ENCODE assay signal across 8 cellular contexts in the genomic region with DNA sequence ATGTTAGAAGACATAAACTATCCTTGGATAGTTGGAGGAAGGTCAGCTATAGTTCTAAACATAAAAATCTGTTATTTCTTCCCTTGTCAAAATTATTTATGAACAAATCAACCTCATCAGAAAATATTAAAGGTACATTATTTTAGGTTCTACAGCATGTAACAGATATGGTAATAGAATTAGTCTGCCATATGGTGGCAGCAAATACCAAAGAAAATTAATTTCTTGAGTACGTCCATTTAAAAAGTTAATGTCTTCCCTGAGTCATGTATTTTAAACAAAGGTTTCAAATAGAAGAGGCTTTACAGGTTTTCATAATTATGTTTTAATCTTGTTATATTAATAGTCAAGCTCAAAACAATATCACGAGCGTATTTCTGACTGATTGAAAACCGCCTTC. TPM values are rescaled to one million over a fixed set of nuclear protein-coding genes. Genes with fewer than 3 reads are reported as not detected.
DNase-seq lines count a peak whose midpoint lies in the region; ATAC-seq and TF ChIP-seq lines count a peak whose summit lies in the region.

No MANE protein-coding gene starts in this region.

- ATAC-seq in DND-41 (ENCODE audit: insufficient read depth, low read depth) = peak; percentile 58; the same call in 2 of the 3 replicates
- no peak for ATAC-seq in GM18517 (IDR thresholded peaks at IDR 0.05; ENCODE audit: unreplicated experiment)

- no peak overlapping the region for H2BK5ac ChIP-seq in mesenchymal stem cell (ENCODE audit: low read depth, low read length, poor library complexity, severe bottlenecking)

- peaks cover 98% of the 10 kb centered on the region for H3K79me2 ChIP-seq in DND-41 (ENCODE audit: insufficient read depth, low read length)
- H3K79me2 ChIP-seq in Loucy (ENCODE audit: insufficient read depth, low read length) = peaks cover 82% of the 10 kb centered on the region
- peaks cover 80% of the 10 kb centered on the region for H3K79me2 ChIP-seq in mammary epithelial cell (ENCODE audit: insufficient read depth, low read length)

- H2BK15ac ChIP-seq in mesenchymal stem cell (ENCODE audit: low read depth, poor library complexity, severe bottlenecking) = no peak overlapping the region

- DNase-seq in DND-41 (no peak), mammary epithelial cell (peak; percentile 41), mesenchymal stem cell (peak; percentile 80), T-helper 9 cell (no peak), posterior vena cava (ENCODE audit: low spot score) (no peak)
- DNase-seq in activated effector memory CD4-positive, alpha-beta T cell treated with anti-CD3 and anti-CD28 coated beads, Interleukin-2, amount 50 U/mL, for 16 hours = no peak

- dilution Hi-C loops in mammary epithelial cell (cut with HindIII; ENCODE audit: low sequenced_read_pairs) = no loop called here

- H3K9ac ChIP-seq in DND-41 (ENCODE audit: low read depth, low read length) = no peak overlapping the region
- H3K9ac ChIP-seq in Loucy (ENCODE audit: low read depth, low read length, poor library complexity, severe bottlenecking) = no peak overlapping the region
- H3K9ac ChIP-seq in mammary epithelial cell (ENCODE audit: insufficient read depth, low read length) = no peak overlapping the region
- peak overlapping the region; percentile 74 for H3K9ac ChIP-seq in mesenchymal stem cell (ENCODE audit: low read length)

- no peak overlapping the region for H3K4me3 ChIP-seq in DND-41 (ENCODE audit: low read depth in 1 of 2, low read length in 2 of 2)
- no peak overlapping the region for H3K4me3 ChIP-seq in Loucy (ENCODE audit: low read length, poor library complexity, severe bottlenecking)
- no peak overlapping the region for H3K4me3 ChIP-seq in mammary epithelial cell (replicated peaks in 1 of 3; ENCODE audit: insufficient read depth in 1 of 3, low read depth in 2 of 3, low read length in 3 of 3)
- H3K4me3 ChIP-seq in mesenchymal stem cell (ENCODE audit: insufficient read depth in 1 of 2, low read depth in 1 of 2, low read length in 2 of 2) = no peak overlapping the region

- WGBS in mammary epithelial cell (ENCODE audit: low coverage, missing lambda C conversion rate) = 72% methylated on average over 4 of the region's 4 CpGs
- WGBS in mesenchymal stem cell = no CpG with 5 or more reads among the region's 4 CpGs

- in situ Hi-C loops in mammary epithelial cell (cut with MboI; ENCODE audit: low sequenced_read_pairs in 2 of 2) = no loop called here

- no peak overlapping the region for H2AK5ac ChIP-seq in mesenchymal stem cell (ENCODE audit: low read length, severe bottlenecking)

- H3F3A ChIP-seq in Loucy (ENCODE audit: low read depth) = no peaks in the 10 kb centered on the region

- H2AFZ ChIP-seq in DND-41 (ENCODE audit: low read depth, low read length) = no peak overlapping the region
- H2AFZ ChIP-seq in Loucy (ENCODE audit: low read length) = no peak overlapping the region
- H2AFZ ChIP-seq in mammary epithelial cell (ENCODE audit: low read depth, low read length) = no peak overlapping the region
- no peak overlapping the region for H2AFZ ChIP-seq in mesenchymal stem cell (ENCODE audit: low read depth, low read length)

- BruUV-seq in mammary epithelial cell (replicated peaks; lab: Mats Ljungman, UMichigan) = no TSS peak

- H4K91ac ChIP-seq in mesenchymal stem cell (ENCODE audit: low read length) = no peak overlapping the region

- H3K79me1 ChIP-seq in mesenchymal stem cell (replicated peaks; ENCODE audit: low read length, poor library complexity, severe bottlenecking) = peaks cover 11% of the 10 kb centered on the region

- no peak overlapping the region for H3K18ac ChIP-seq in mesenchymal stem cell (ENCODE audit: low read depth in 1 of 2, low read length in 2 of 2)

- H3K4me1 ChIP-seq in DND-41 (ENCODE audit: insufficient read depth, low read length) (peaks cover 28% of the 10 kb centered on the region), Loucy (ENCODE audit: insufficient read depth, low read length, poor library complexity, severe bottlenecking) (peaks cover 7% of the 10 kb centered on the region), mammary epithelial cell (ENCODE audit: insufficient read depth, low read length) (peaks cover 9% of the 10 kb centered on the region), mesenchymal stem cell (ENCODE audit: control insufficient read depth, insufficient read depth, low read depth, low read length) (peaks cover 1% of the 10 kb centered on the region)

- CTCF ChIA-PET in mammary epithelial cell (lab: Charles Lee; ENCODE audit: low non-redundant PET) = no interaction called here

- H3K4me2 ChIP-seq in DND-41 (ENCODE audit: insufficient read depth, low read length) (no peak overlapping the region), Loucy (ENCODE audit: low read depth, low read length, poor library complexity, severe bottlenecking) (no peak overlapping the region), mammary epithelial cell (ENCODE audit: insufficient read depth, low read depth, low read length) (no peak overlapping the region), mesenchymal stem cell (ENCODE audit: low read length, poor library complexity, severe bottlenecking) (no peak overlapping the region)

- no peak overlapping the region for H4K8ac ChIP-seq in mesenchymal stem cell (ENCODE audit: low read length)

- no peaks in the 10 kb centered on the region for H3K27me3 ChIP-seq in DND-41 (ENCODE audit: insufficient read depth, low read length, poor library complexity)
- no peaks in the 10 kb centered on the region for H3K27me3 ChIP-seq in Loucy (ENCODE audit: insufficient read depth, low read length, poor library complexity, severe bottlenecking)
- no peaks in the 10 kb centered on the region for H3K27me3 ChIP-seq in mammary epithelial cell (ENCODE audit: insufficient read depth, low read length)
- H3K27me3 ChIP-seq in mesenchymal stem cell (ENCODE audit: control insufficient read depth in 1 of 2, insufficient read depth in 1 of 2, low read length in 2 of 2) = no peaks in the 10 kb centered on the region

- intact Hi-C loops in mammary epithelial cell (cut with micrococcal nuclease) = loop anchor here (1.0 to 10.0 kb wide), 5 partner anchors 217 to 432 kb away; a partner anchor contains a TSS
- intact Hi-C loops in posterior vena cava (cut with DNase I) = loop anchor here (10.0 kb wide), 1 partner anchor 429 kb away; no protein-coding TSS in a partner anchor

- TF ChIP-seq CTCF in DND-41 (IDR thresholded peaks at IDR 0.05; ENCODE audit: borderline replicate concordance, extremely low read depth, low read length, poor library complexity, severe bottlenecking) = peak; percentile 60
- TF ChIP-seq CTCF in Loucy (conservative IDR thresholded peaks at IDR 0.05; ENCODE audit: low read length) = peak; percentile 68
- TF ChIP-seq CTCF in mammary epithelial cell (conservative IDR thresholded peaks at IDR 0.05 in 1 of 2, IDR thresholded peaks at IDR 0.05 in 1 of 2; ENCODE audit: extremely low read depth in 1 of 2, insufficient read depth in 1 of 2, low read depth in 1 of 2, low read length in 2 of 2) = peak in 1 of 2 donors; percentile 31

- H4K20me1 ChIP-seq in DND-41 (ENCODE audit: insufficient read depth, low read length) (no peaks in the 10 kb centered on the region), Loucy (ENCODE audit: insufficient read depth, low read length, poor library complexity, severe bottlenecking) (peaks cover 33% of the 10 kb centered on the region), mammary epithelial cell (ENCODE audit: insufficient read depth, low read length) (no peaks in the 10 kb centered on the region)

- no peaks in the 10 kb centered on the region for H3K9me2 ChIP-seq in Loucy (replicated peaks; ENCODE audit: low read depth, low read length)

- no peak overlapping the region for H2BK12ac ChIP-seq in mesenchymal stem cell (ENCODE audit: low read length in 2 of 2)

- no peak overlapping the region for H2BK120ac ChIP-seq in mesenchymal stem cell (ENCODE audit: low read depth, low read length)

- H3K27ac ChIP-seq in DND-41 (ENCODE audit: low read length) (no peak overlapping the region), mammary epithelial cell (ENCODE audit: insufficient read depth, low read depth, low read length) (no peak overlapping the region), mesenchymal stem cell (ENCODE audit: low read length, poor library complexity, severe bottlenecking) (no peak overlapping the region)

- H3K9me3 ChIP-seq in DND-41 (ENCODE audit: insufficient read depth, low read length, severe bottlenecking) = no peaks in the 10 kb centered on the region
- H3K9me3 ChIP-seq in Loucy (ENCODE audit: insufficient read depth, low read depth, low read length) = no peaks in the 10 kb centered on the region
- no peaks in the 10 kb centered on the region for H3K9me3 ChIP-seq in mammary epithelial cell (replicated peaks; ENCODE audit: insufficient read depth, low read length)
- no peaks in the 10 kb centered on the region for H3K9me3 ChIP-seq in mesenchymal stem cell (ENCODE audit: control insufficient read depth, low read length)

- H3K14ac ChIP-seq in mesenchymal stem cell (ENCODE audit: low read length in 2 of 2) = no peak overlapping the region

- no peak overlapping the region for H3K4ac ChIP-seq in mesenchymal stem cell (ENCODE audit: low read depth in 1 of 2, low read length in 2 of 2)

- no peaks in the 10 kb centered on the region for H3K36me3 ChIP-seq in DND-41 (ENCODE audit: insufficient read depth, low read length)
- no peaks in the 10 kb centered on the region for H3K36me3 ChIP-seq in Loucy (ENCODE audit: insufficient read depth, low read length)
- H3K36me3 ChIP-seq in mammary epithelial cell (ENCODE audit: insufficient read depth, low read length) = no peaks in the 10 kb centered on the region
- no peaks in the 10 kb centered on the region for H3K36me3 ChIP-seq in mesenchymal stem cell (ENCODE audit: control insufficient read depth in 1 of 2, insufficient read depth in 2 of 2, low read depth in 1 of 2, low read length in 2 of 2)

- no peak overlapping the region for H3K23ac ChIP-seq in mesenchymal stem cell (ENCODE audit: low read length in 2 of 2)

RNA-seq across cellular contexts. Expression of a gene that starts 17.9 kb away (rescaled TPM):
- total RNA-seq in mammary epithelial cell (10 to 100 TPM; 38.0 to 49.2 TPM), posterior vena cava (10 to 100 TPM; 40.9 to 45.0 TPM)
- 25.1 TPM for polyA plus RNA-seq in mammary epithelial cell
- 140 TPM for polyA minus RNA-seq in mammary epithelial cell
- polyA plus RNA-seq in mesenchymal stem cell (2013, experiment 1 of 2) = 38.8 TPM
- 42.1 TPM for polyA plus RNA-seq in mesenchymal stem cell (2013, experiment 2 of 2)

Comparison
In these comparisons a context has a peak if more than half of its experiments do, and no peak if none do; other contexts are left out.
1. DNase-seq: peak in mammary epithelial cell (single experiment) and mesenchymal stem cell (single experiment); none in DND-41 (single experiment), T-helper 9 cell (single experiment), activated effector memory CD4-positive, alpha-beta T cell treated with anti-CD3 and anti-CD28 coated beads, Interleukin-2, amount 50 U/mL, for 16 hours (single experiment) and posterior vena cava (single experiment).